19 cellular contexts compared by ENCODE assay signal in the genomic region with DNA sequence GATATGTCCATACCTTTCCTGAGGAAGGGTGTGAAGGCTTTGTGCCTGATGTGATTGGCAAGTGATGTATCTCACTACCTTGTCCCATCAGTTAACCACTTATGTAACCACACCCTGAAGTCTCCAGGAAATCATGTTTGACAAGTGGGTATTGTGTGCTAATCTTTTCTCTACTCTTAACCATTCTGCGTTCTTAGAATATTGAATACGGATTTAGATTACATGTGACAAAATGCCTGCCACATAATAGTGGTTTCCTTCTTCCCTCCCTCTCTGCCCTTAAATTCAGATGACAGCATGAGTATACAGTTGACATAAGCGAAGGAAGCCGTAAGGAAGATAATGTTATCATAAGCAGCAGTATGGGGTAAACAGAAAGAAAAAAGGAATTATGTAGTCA.
DNase-seq lines count a peak whose midpoint lies in the region; ATAC-seq and TF ChIP-seq lines count a peak whose summit lies in the region.
"Had no signal": no experiment of that assay in that cellular context is flagged by ENCODE, and none has a peak within 500 bp of the region (broad histone marks: within the 10 kb centered on the region; RNA-seq: fewer than 3 reads in every experiment).

No MANE protein-coding gene starts in this region.

- intact Hi-C loops in activated naive CD4-positive, alpha-beta T cell treated with anti-CD3 and anti-CD28 coated beads for 36 hours (cut with micrococcal nuclease): no loop called here

- peak; percentile 51 for DNase-seq in OCI-M1 (lab: John Stamatoyannopoulos, UW)
- no peak for DNase-seq in immature natural killer cell
- no peak for DNase-seq in HuH-7 (ENCODE audit: low spot score)
- DNase-seq in activated naive CD4-positive, alpha-beta T cell treated with anti-CD3 and anti-CD28 coated beads for 36 hours: no peak
- DNase-seq: C1 segment of cervical spinal cord; DMS79 treated with DMSO at 0.1 percent for 48 hours; H7; HFFc6; MV-4-11; NCI-H1694 treated with DMSO at 0.1 percent for 48 hours; NCI-H510A; NCI-H748 treated with DMSO at 0.1 percent for 48 hours; NK-92 treated with Interleukin-12 subunit alpha and Interleukin-12 subunit beta, amount 100 ng/mL, for 24 hours; RPMI8226; SIG-M5 had no signal

- peaks cover 10 to 51% (median 15%) of the 10 kb centered on the region in 3 donors for H3K36me3 Mint-ChIP-seq in immature natural killer cell
- peaks cover 30% of the 10 kb centered on the region for H3K36me3 Mint-ChIP-seq in activated naive CD4-positive, alpha-beta T cell treated with anti-CD3 and anti-CD28 coated beads for 36 hours (ENCODE audit: low read depth)

- no peaks in the 10 kb centered on the region for H3K9me3 ChIP-seq in skeletal muscle tissue (ENCODE audit: control insufficient read depth in 3 of 3, low read length in 3 of 3)

- H3K9me3 Mint-ChIP-seq in immature natural killer cell: no peaks in the 10 kb centered on the region
- H3K9me3 Mint-ChIP-seq in activated naive CD4-positive, alpha-beta T cell treated with anti-CD3 and anti-CD28 coated beads for 36 hours: no peaks in the 10 kb centered on the region
- H3K9me3 Mint-ChIP-seq: HFFc6 had no signal

- H3K27me3 Mint-ChIP-seq in immature natural killer cell (ENCODE audit: low read depth in 3 of 3): peaks cover 0 to 1% (median 0%) of the 10 kb centered on the region in 3 donors
- H3K27me3 Mint-ChIP-seq in activated naive CD4-positive, alpha-beta T cell treated with anti-CD3 and anti-CD28 coated beads for 36 hours (ENCODE audit: low read depth): no peaks in the 10 kb centered on the region

- H3K4me1 ChIP-seq in skeletal muscle tissue (ENCODE audit: control insufficient read depth in 3 of 3, insufficient read depth in 3 of 3, low read length in 3 of 3): peaks cover 30 to 42% (median 37%) of the 10 kb centered on the region in 3 donors

- H3K4me3 ChIP-seq in skeletal muscle tissue (ENCODE audit: low read length in 3 of 3): no peak overlapping the region

- H3K27ac ChIP-seq in VCaP (peak overlapping the region; percentile 88), skeletal muscle tissue (ENCODE audit: low read depth, low read length) (peak overlapping the region; percentile 6)
- H3K27ac ChIP-seq: KMS-11 had no signal

- H3K4me1 Mint-ChIP-seq in immature natural killer cell: peaks cover 16 to 21% of the 10 kb centered on the region in 2 donors
- peaks cover 9% of the 10 kb centered on the region for H3K4me1 Mint-ChIP-seq in activated naive CD4-positive, alpha-beta T cell treated with anti-CD3 and anti-CD28 coated beads for 36 hours (ENCODE audit: low read depth)

- no peaks in the 10 kb centered on the region for H3K27me3 ChIP-seq in skeletal muscle tissue (ENCODE audit: control insufficient read depth in 3 of 3, insufficient read depth in 3 of 3, low read length in 3 of 3)

- H3K36me3 ChIP-seq in skeletal muscle tissue (ENCODE audit: control insufficient read depth in 3 of 3, insufficient read depth in 3 of 3, low read length in 3 of 3): peaks cover 15 to 34% (median 33%) of the 10 kb centered on the region in 3 donors

- H3K27ac Mint-ChIP-seq in immature natural killer cell: peak overlapping the region; percentile 13 to 84 (median 74)
- H3K27ac Mint-ChIP-seq in activated naive CD4-positive, alpha-beta T cell treated with anti-CD3 and anti-CD28 coated beads for 36 hours: no peak overlapping the region
- H3K27ac Mint-ChIP-seq: HFFc6 had no signal

- H3K4me3 Mint-ChIP-seq in immature natural killer cell: peak overlapping the region in 3 of 5 donors; percentile 26 to 46 (median 34)
- no peak overlapping the region for H3K4me3 Mint-ChIP-seq in activated naive CD4-positive, alpha-beta T cell treated with anti-CD3 and anti-CD28 coated beads for 36 hours
- H3K4me3 Mint-ChIP-seq: HFFc6 had no signal

- no peak overlapping the region for H3K9ac ChIP-seq in skeletal muscle tissue (ENCODE audit: low read depth in 1 of 3, low read length in 3 of 3)
- H3K9ac ChIP-seq: KMS-11 had no signal

- no peak for TF ChIP-seq CTCF in VCaP (conservative IDR thresholded peaks at IDR 0.05)

- ATAC-seq in activated CD4-positive, CD25-positive, alpha-beta regulatory T cell treated with anti-CD3 and anti-CD28 coated beads, Interleukin-2, amount 50 U/mL, for 24 hours: no peak

- CTCF ChIA-PET in activated naive CD4-positive, alpha-beta T cell treated with anti-CD3 and anti-CD28 coated beads for 36 hours (lab: Charles Lee): no interaction called here
